In genomic region chr3:130111865-130112650, GRCh38 we compare ENCODE assay signal across 8 cellular contexts. TPM values are rescaled to one million over a fixed set of nuclear protein-coding genes. Genes with fewer than 3 reads are reported as not detected.
DNase-seq lines count a peak whose midpoint lies in the region; ATAC-seq and TF ChIP-seq lines count a peak whose summit lies in the region.
"Not testable (repeated sequence)": the region's sequence is repeated elsewhere in the genome, so short reads cannot be mapped to it uniquely, and the experiment has no call there.

No MANE protein-coding gene starts in this region.

- H3K4me3 ChIP-seq in endocrine pancreas (ENCODE audit: control insufficient read depth, insufficient read depth, low read length) (peak overlapping the region; percentile 74), mesodermal cell (ENCODE audit: extremely low read depth, insufficient read depth, low read length, poor library complexity, severe bottlenecking) (peak overlapping the region; percentile 66)

- peak; percentile 98 to 100 (median 99) for DNase-seq in CD4-positive, alpha-beta T cell
- peak; percentile 97 for DNase-seq in KBM-7
- DNase-seq in OCI-M1 (lab: John Stamatoyannopoulos, UW): peak; percentile 99
- peak; percentile 97 for DNase-seq in activated CD8-positive, alpha-beta memory T cell treated with anti-CD3 and anti-CD28 coated beads, Interleukin-2, amount 50 U/mL, for 48 hours
- peak; percentile 98 to 100 (median 98) for DNase-seq in stimulated activated CD4-positive, alpha-beta T cell treated with anti-CD3 and anti-CD28 coated beads, TNF-alpha, amount 100 ng/mL, for 48 hours (ENCODE audit: low read depth in 3 of 3)

- H3K9me3 Mint-ChIP-seq in CD4-positive, alpha-beta T cell: not testable (repeated sequence)

- peak overlapping the region; percentile 99 for H3K27ac Mint-ChIP-seq in CD4-positive, alpha-beta T cell

- peak overlapping the region; percentile 99 for H3K9ac ChIP-seq in endocrine pancreas (ENCODE audit: control insufficient read depth, insufficient read depth, low read length)

- POLR2A ChIA-PET in CD4-positive, alpha-beta T cell (lab: Charles Lee): interaction anchor here (0.9 to 1.6 kb wide), 5 partner anchors 9 to 990 kb away, joined by 3 to 7 read pairs (median 4); partner anchors contain the start of genes ATP2C1, RAB43 and TMCC1

- not testable (repeated sequence) for TF ChIP-seq CTCF in CD4-positive, alpha-beta T cell (IDR thresholded peaks at IDR 0.05)

- H3K36me3 Mint-ChIP-seq in CD4-positive, alpha-beta T cell (ENCODE audit: low read depth): not testable (repeated sequence)

- peak; percentile 55 for ATAC-seq in CD4-positive, alpha-beta T cell (ENCODE audit: poor library complexity)
- ATAC-seq in GM21576 (IDR thresholded peaks at IDR 0.05; ENCODE audit: unreplicated experiment): peak; percentile 55

- H3K9me3 ChIP-seq in CD4-positive, alpha-beta T cell (ENCODE audit: control insufficient read depth, low read length); endocrine pancreas (ENCODE audit: control insufficient read depth, low read length); mesodermal cell (ENCODE audit: control insufficient read depth, low read length): not testable (repeated sequence)

- intact Hi-C loops in CD4-positive, alpha-beta T cell (cut with DNase I, micrococcal nuclease): loop anchor here in 1 of 2 experiments (5.0 kb wide), 2 partner anchors 220 to 635 kb away; partner anchors contain the start of genes PIK3R4 and TMCC1

- in situ Hi-C loops in KBM-7 (cut with MboI; ENCODE audit: low pct_unique_long_range_greater_than_20kb, low sequenced_read_pairs): not testable (repeated sequence)

- H3K36me3 ChIP-seq in endocrine pancreas (ENCODE audit: control insufficient read depth, insufficient read depth, low read length); mesodermal cell (ENCODE audit: control insufficient read depth, insufficient read depth, low read length): not testable (repeated sequence)

- H3K4me1 Mint-ChIP-seq in CD4-positive, alpha-beta T cell (ENCODE audit: low read depth): peaks cover 14% of the 10 kb centered on the region

- not testable (repeated sequence) for H3K4me1 ChIP-seq in endocrine pancreas (ENCODE audit: control insufficient read depth, insufficient read depth, low read length); mesodermal cell (ENCODE audit: control insufficient read depth, insufficient read depth, low read length, poor library complexity, severe bottlenecking)

- not testable (repeated sequence) for H3K27me3 Mint-ChIP-seq in CD4-positive, alpha-beta T cell

- CTCF ChIA-PET in CD4-positive, alpha-beta T cell (lab: Charles Lee): interaction anchor here (0.9 kb wide), 1 partner anchor 781 kb away, joined by 3 read pairs; no protein-coding TSS in a partner anchor

- peak overlapping the region; percentile 99 for H3K4me3 Mint-ChIP-seq in CD4-positive, alpha-beta T cell

- H3K27me3 ChIP-seq in CD4-positive, alpha-beta T cell (ENCODE audit: control insufficient read depth, insufficient read depth, low read length); endocrine pancreas (ENCODE audit: control insufficient read depth, insufficient read depth, low read length): not testable (repeated sequence)

- WGBS in mesodermal cell (ENCODE audit: insufficient coverage in 2 of 2), 2 experiments: 1 to 3% methylated on average over 16 to 24 of the region's 60 CpGs

- H3K27ac ChIP-seq in CD4-positive, alpha-beta T cell (ENCODE audit: low read depth, low read length): peak overlapping the region; percentile 67
- peak overlapping the region; percentile 69 for H3K27ac ChIP-seq in mesodermal cell (ENCODE audit: low read depth, low read length, severe bottlenecking)

RNA-seq across cellular contexts. Expression of gene ALG1L2, which starts 30.4 kb away (rescaled TPM):
- total RNA-seq in CD4-positive, alpha-beta T cell: under 1 TPM in 1 of 2 experiments, not detected in 1; 0.80 TPM
- polyA plus RNA-seq in mesodermal cell (2013, experiment 1 of 2): 0.63 TPM
- 0.66 TPM for polyA plus RNA-seq in mesodermal cell (2013, experiment 2 of 2)

Comparison
In these comparisons a context has a peak if more than half of its experiments do, and no peak if none do; other contexts are left out.
1. Peak in every context shown above with its lines: DNase-seq, ATAC-seq, H3K4me3 ChIP-seq and H3K27ac ChIP-seq.